Comparison of ENCODE assay signal across 9 cellular contexts in the genomic region with DNA sequence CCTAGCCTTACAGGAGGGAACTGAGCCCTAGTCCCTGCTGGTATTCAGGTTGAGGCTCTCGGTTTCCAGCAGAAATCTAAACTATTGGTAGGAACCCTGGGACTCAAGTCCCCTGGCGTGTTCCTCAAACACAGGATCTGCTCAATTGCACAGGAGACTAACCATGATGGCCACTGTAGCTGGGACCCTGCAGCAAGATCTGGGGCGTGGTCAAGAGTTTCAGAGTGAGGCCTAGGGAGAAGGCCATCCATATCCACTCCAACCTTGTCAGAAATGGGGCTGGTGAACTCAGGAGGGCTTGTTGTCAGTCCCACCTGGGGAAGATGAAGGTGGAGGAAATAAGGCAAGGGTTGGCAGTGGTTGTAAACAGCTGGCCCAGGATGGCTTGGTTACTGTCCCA.
"Had no signal": no experiment of that assay in that cellular context is flagged by ENCODE, and none has a peak within 500 bp of the region (broad histone marks: within the 10 kb centered on the region; RNA-seq: fewer than 3 reads in every experiment).

No MANE protein-coding gene starts in this region.

- FAIRE-seq: HepG2 had no signal

- ATAC-seq: GM23338, HCT116, HepG2 had no signal

- H3K9me3 Mint-ChIP-seq: HFFc6 had no signal

- H3K36me3 ChIP-seq: HAP-1 had no signal

- H3K4me1 ChIP-seq: HAP-1 had no signal

- H3K27ac Mint-ChIP-seq: GM23338, HFFc6 had no signal

- DNase-seq: H7, HFFc6, KBM-7 had no signal

- H3K4me3 ChIP-seq: GM23338, HAP-1 had no signal

- H3K36me3 Mint-ChIP-seq: IgD-negative memory B cell had no signal

- H3K9me3 ChIP-seq: HAP-1 had no signal

- H3K4me3 Mint-ChIP-seq: GM23338, HFFc6, IgD-negative memory B cell had no signal

- H3K27ac ChIP-seq: HL-60 had no signal
